ENCODE assay signal across 15 cellular contexts in the genomic region with DNA sequence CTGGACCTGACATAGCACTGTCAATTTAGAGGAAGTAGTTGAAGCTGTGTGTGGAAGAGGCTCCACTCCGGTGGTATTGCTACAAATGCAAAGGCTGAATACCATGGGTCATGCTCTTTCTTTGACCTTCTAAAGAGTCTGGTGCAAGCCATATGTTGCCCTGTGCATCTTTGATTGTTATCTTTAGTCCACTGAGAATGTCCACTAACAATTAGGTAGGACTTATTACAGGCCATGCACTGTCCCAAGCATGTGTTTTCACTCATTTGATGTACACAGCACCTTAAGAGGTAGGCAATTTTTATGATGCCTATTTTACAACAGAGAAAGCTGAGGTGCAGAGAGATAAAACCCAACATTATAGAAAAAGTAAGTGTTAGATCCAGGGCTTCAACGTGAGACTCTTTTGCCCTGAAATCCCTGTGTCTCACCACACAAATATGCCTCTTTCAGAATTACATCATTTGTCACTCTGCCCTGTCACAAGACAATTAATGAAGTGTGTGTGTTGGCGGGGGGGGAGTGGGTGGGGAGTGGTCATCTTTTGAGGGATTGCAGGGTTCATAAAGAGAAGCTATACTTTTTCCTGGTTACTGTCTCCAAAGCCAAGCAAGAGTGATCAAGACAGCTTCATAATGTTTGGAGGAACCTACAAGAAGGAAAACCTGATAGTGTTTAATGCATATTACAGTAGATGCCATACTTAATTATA.
DNase-seq lines count a peak whose midpoint lies in the region; ATAC-seq and TF ChIP-seq lines count a peak whose summit lies in the region.
"Had no signal": no experiment of that assay in that cellular context is flagged by ENCODE, and none has a peak within 500 bp of the region (broad histone marks: within the 10 kb centered on the region; RNA-seq: fewer than 3 reads in every experiment).

No MANE protein-coding gene starts in this region.

- peaks cover 7% of the 10 kb centered on the region for H3K9me3 ChIP-seq in MG63
- H3K9me3 ChIP-seq in left lung: peaks cover 0 to 30% of the 10 kb centered on the region in 2 donors
- H3K9me3 ChIP-seq in WERI-Rb-1 (ENCODE audit: severe bottlenecking): peaks cover 2% of the 10 kb centered on the region
- H3K9me3 ChIP-seq: ovary had no signal

- H3K36me3 ChIP-seq in BJ (ENCODE audit: control insufficient read depth, insufficient read depth, low read length) (no peaks in the 10 kb centered on the region), MG63 (no peaks in the 10 kb centered on the region), left lung (no peaks in the 10 kb centered on the region), WERI-Rb-1 (no peaks in the 10 kb centered on the region)
- H3K36me3 ChIP-seq: ovary had no signal

- CTCF ChIA-PET in BJ (lab: Yijun Ruan, JAX): interaction anchor here (1.1 to 2.4 kb wide), 4 partner anchors 10 to 640 kb away, joined by 3 to 9 read pairs (median 4); no protein-coding TSS in a partner anchor
- CTCF ChIA-PET in activated CD4-positive, alpha-beta T cell treated with anti-CD3 and anti-CD28 coated beads for 36 hours (lab: Charles Lee): no interaction called here

- DNase-seq in BJ (ENCODE audit: low read depth) (peak; percentile 36), MG63 (peak; percentile 25), dermis blood vessel endothelial cell (peak; percentile 15), left lung (no peak), NCI-H82 treated with DMSO at 0.1 percent for 48 hours (lab: John Stamatoyannopoulos, UW; ENCODE audit: unreplicated experiment) (no peak), WERI-Rb-1 (no peak), HuH-7 (ENCODE audit: low spot score) (no peak)
- no peak for DNase-seq in activated CD4-positive, alpha-beta T cell treated with anti-CD3 and anti-CD28 coated beads for 36 hours
- DNase-seq: activated naive CD8-positive, alpha-beta T cell treated with anti-CD3 and anti-CD28 coated beads for 36 hours; GF-D8; hippocampal formation; Karpas-422; mesendoderm; ovary had no signal

- peak; percentile 13 for ATAC-seq in left lung
- ATAC-seq in activated CD4-positive, alpha-beta T cell treated with anti-CD3 and anti-CD28 coated beads for 36 hours: no peak

- peaks cover 0 to 3% of the 10 kb centered on the region in 2 donors for H3K4me1 ChIP-seq in left lung

- no peaks in the 10 kb centered on the region for H3K4me1 Mint-ChIP-seq in activated CD4-positive, alpha-beta T cell treated with anti-CD3 and anti-CD28 coated beads for 36 hours
- H3K4me1 Mint-ChIP-seq: activated naive CD8-positive, alpha-beta T cell treated with anti-CD3 and anti-CD28 coated beads for 36 hours; B cell had no signal

- no peaks in the 10 kb centered on the region for H3K27me3 Mint-ChIP-seq in activated CD4-positive, alpha-beta T cell treated with anti-CD3 and anti-CD28 coated beads for 36 hours
- H3K27me3 Mint-ChIP-seq: activated naive CD8-positive, alpha-beta T cell treated with anti-CD3 and anti-CD28 coated beads for 36 hours; B cell had no signal

- H3K27ac ChIP-seq in left lung: no peak overlapping the region
- no peak overlapping the region for H3K27ac ChIP-seq in WERI-Rb-1
- H3K27ac ChIP-seq: ovary had no signal

- TF ChIP-seq CTCF in BJ (IDR thresholded peaks at IDR 0.05; ENCODE audit: insufficient read depth, low read depth, low read length) (no peak), left lung (IDR thresholded peaks at IDR 0.05) (no peak), WERI-Rb-1 (IDR thresholded peaks at IDR 0.05; ENCODE audit: low read depth, low read length) (no peak)

- H3K27ac Mint-ChIP-seq in activated CD4-positive, alpha-beta T cell treated with anti-CD3 and anti-CD28 coated beads for 36 hours: no peak overlapping the region
- H3K27ac Mint-ChIP-seq: activated naive CD8-positive, alpha-beta T cell treated with anti-CD3 and anti-CD28 coated beads for 36 hours; B cell had no signal

- peaks cover 2% of the 10 kb centered on the region for H3K9me3 Mint-ChIP-seq in activated CD4-positive, alpha-beta T cell treated with anti-CD3 and anti-CD28 coated beads for 36 hours (ENCODE audit: low read depth)

- POLR2A ChIA-PET in BJ (lab: Charles Lee): no interaction called here
- POLR2A ChIA-PET in activated CD4-positive, alpha-beta T cell treated with anti-CD3 and anti-CD28 coated beads for 36 hours (lab: Charles Lee): no interaction called here

- H3K4me3 ChIP-seq in BJ (ENCODE audit: low read depth, low read length) (no peak overlapping the region), MG63 (no peak overlapping the region), left lung (no peak overlapping the region), WERI-Rb-1 (ENCODE audit: low read depth, low read length) (no peak overlapping the region)
- H3K4me3 ChIP-seq: ovary had no signal

- H3K36me3 Mint-ChIP-seq in activated CD4-positive, alpha-beta T cell treated with anti-CD3 and anti-CD28 coated beads for 36 hours (ENCODE audit: low read depth): no peaks in the 10 kb centered on the region
- H3K36me3 Mint-ChIP-seq: activated naive CD8-positive, alpha-beta T cell treated with anti-CD3 and anti-CD28 coated beads for 36 hours had no signal

- H3K27me3 ChIP-seq in BJ (ENCODE audit: control insufficient read depth, insufficient read depth, low read length) (no peaks in the 10 kb centered on the region), MG63 (no peaks in the 10 kb centered on the region), left lung (no peaks in the 10 kb centered on the region), WERI-Rb-1 (ENCODE audit: insufficient read depth, low read depth, severe bottlenecking) (no peaks in the 10 kb centered on the region)
- H3K27me3 ChIP-seq: ovary had no signal

- intact Hi-C loops in left lung (cut with DNase I): no loop called here
- intact Hi-C loops in activated CD4-positive, alpha-beta T cell treated with anti-CD3 and anti-CD28 coated beads for 36 hours (cut with DNase I, micrococcal nuclease): no loop called here

- no peak overlapping the region for H3K4me3 Mint-ChIP-seq in activated CD4-positive, alpha-beta T cell treated with anti-CD3 and anti-CD28 coated beads for 36 hours
- H3K4me3 Mint-ChIP-seq: activated naive CD8-positive, alpha-beta T cell treated with anti-CD3 and anti-CD28 coated beads for 36 hours; B cell had no signal

Comparison
In these comparisons a context has a peak if more than half of its experiments do, and no peak if none do; other contexts are left out.
1. DNase-seq: peak in BJ (single experiment), MG63 (single experiment) and dermis blood vessel endothelial cell (single experiment); none in left lung (0 of 2), NCI-H82 treated with DMSO at 0.1 percent for 48 hours (single experiment), activated CD4-positive, alpha-beta T cell treated with anti-CD3 and anti-CD28 coated beads for 36 hours (single experiment), WERI-Rb-1 (single experiment) and HuH-7 (single experiment).